ENCODE assay signal across 8 cellular contexts in genomic region chr17:77957215-77957868, GRCh38. TPM values are rescaled to one million over a fixed set of nuclear protein-coding genes. Genes with fewer than 3 reads are reported as not detected.
A peak's percentile ranks its signal among the peaks of the same experiment; 100 is the strongest.
DNase-seq lines count a peak whose midpoint lies in the region; ATAC-seq and TF ChIP-seq lines count a peak whose summit lies in the region.

No MANE protein-coding gene starts in this region.

- H3K27ac Mint-ChIP-seq in activated CD8-positive, alpha-beta memory T cell treated with anti-CD3 and anti-CD28 coated beads, Interleukin-2, amount 10 ng/mL, durations not matched to agents 7 days and 5 days = peak overlapping the region; percentile 73

- no peaks in the 10 kb centered on the region for H3K9me3 Mint-ChIP-seq in activated CD8-positive, alpha-beta memory T cell treated with anti-CD3 and anti-CD28 coated beads, Interleukin-2, amount 10 ng/mL, durations not matched to agents 7 days and 5 days (ENCODE audit: low read depth)

- H3K27ac ChIP-seq in urinary bladder (ENCODE audit: low read depth) (peak overlapping the region; percentile 61), Karpas-422 (ENCODE audit: low read length) (no peak overlapping the region)

- peaks cover 41% of the 10 kb centered on the region for H3K27me3 Mint-ChIP-seq in activated CD8-positive, alpha-beta memory T cell treated with anti-CD3 and anti-CD28 coated beads, Interleukin-2, amount 10 ng/mL, durations not matched to agents 7 days and 5 days

- CTCF ChIA-PET in activated CD8-positive, alpha-beta memory T cell treated with anti-CD3 and anti-CD28 coated beads, Interleukin-2, amount 10 ng/mL, durations not matched to agents 7 days and 5 days (lab: Charles Lee) = interaction anchor here (0.9 to 2.6 kb wide), 4 partner anchors 8 to 420 kb away, joined by 3 to 14 read pairs (median 8); no protein-coding TSS in a partner anchor

- peaks cover 7% of the 10 kb centered on the region for H3K36me3 Mint-ChIP-seq in activated CD8-positive, alpha-beta memory T cell treated with anti-CD3 and anti-CD28 coated beads, Interleukin-2, amount 10 ng/mL, durations not matched to agents 7 days and 5 days

- TF ChIP-seq CTCF in NB4 (IDR thresholded peaks at IDR 0.05; ENCODE audit: low read depth, low read length) = no peak
- no peak for TF ChIP-seq CTCF in cardiac fibroblast (IDR thresholded peaks at IDR 0.05; ENCODE audit: low read depth, low read length)

- H3K27me3 ChIP-seq in Karpas-422 (ENCODE audit: low read length) = no peaks in the 10 kb centered on the region

- peak overlapping the region; percentile 72 for H3K4me3 ChIP-seq in NB4 (ENCODE audit: low read depth, low read length)
- H3K4me3 ChIP-seq in cardiac fibroblast (replicated peaks in 1 of 2; ENCODE audit: low read depth in 2 of 2, low read length in 2 of 2) = peak overlapping the region; percentile 66
- peak overlapping the region; percentile 60 for H3K4me3 ChIP-seq in urinary bladder (ENCODE audit: low read depth, low read length)
- H3K4me3 ChIP-seq in Karpas-422 (ENCODE audit: low read length) = no peak overlapping the region

- no peak overlapping the region for H2AFZ ChIP-seq in Karpas-422 (ENCODE audit: low read length)

- H3K36me3 ChIP-seq in urinary bladder (ENCODE audit: insufficient read depth) (no peaks in the 10 kb centered on the region), Karpas-422 (ENCODE audit: insufficient read depth, low read length) (no peaks in the 10 kb centered on the region)

- H3K4me2 ChIP-seq in Karpas-422 (ENCODE audit: low read depth, low read length, poor library complexity, severe bottlenecking) = no peak overlapping the region

- DNase-seq in activated CD8-positive, alpha-beta memory T cell treated with anti-CD3 and anti-CD28 coated beads, Interleukin-2, amount 10 ng/mL, durations not matched to agents 7 days and 5 days = no peak
- DNase-seq in activated CD8-positive, alpha-beta memory T cell treated with anti-CD3 and anti-CD28 coated beads, Interleukin-2, amount 50 U/mL, for 48 hours = no peak
- DNase-seq in NB4 (ENCODE audit: low read depth) = peak; percentile 68
- peak; percentile 33 to 45 for DNase-seq in cardiac fibroblast (ENCODE audit: low read depth in 2 of 2)
- peak; percentile 7 to 14 for DNase-seq in lung microvascular endothelial cell (ENCODE audit: low read depth in 2 of 2)
- DNase-seq in HK-2 (ENCODE audit: unreplicated experiment) = no peak
- no peak for DNase-seq in Karpas-422

- WGBS in urinary bladder = 20% methylated on average over 25 of the region's 25 CpGs

- no peaks in the 10 kb centered on the region for H3K9me2 ChIP-seq in Karpas-422 (replicated peaks; ENCODE audit: insufficient read depth, low read length)

- H3K4me1 ChIP-seq in urinary bladder (ENCODE audit: insufficient read depth) = peaks cover 2% of the 10 kb centered on the region
- H3K4me1 ChIP-seq in Karpas-422 (ENCODE audit: low read length) = peaks cover 15% of the 10 kb centered on the region

- no peak for TF ChIP-seq POLR2A in NB4 (IDR thresholded peaks at IDR 0.05; ENCODE audit: extremely low read depth, insufficient read length)

- H3K9ac ChIP-seq in Karpas-422 (ENCODE audit: low read length) = no peak overlapping the region

- H3K4me3 Mint-ChIP-seq in activated CD8-positive, alpha-beta memory T cell treated with anti-CD3 and anti-CD28 coated beads, Interleukin-2, amount 10 ng/mL, durations not matched to agents 7 days and 5 days = peak overlapping the region; percentile 84

- no peak for ATAC-seq in activated CD8-positive, alpha-beta memory T cell treated with anti-CD3 and anti-CD28 coated beads, Interleukin-2, amount 10 ng/mL, durations not matched to agents 7 days and 5 days

- H3K9me3 ChIP-seq in Karpas-422 (ENCODE audit: low read length) = no peaks in the 10 kb centered on the region

- 0 out of 2 replicates have a peak, but pooled peaks cover 5% of the 10 kb centered on the region for H4K20me1 ChIP-seq in Karpas-422 (ENCODE audit: insufficient read depth, low read depth, low read length)

- no peaks in the 10 kb centered on the region for H3K79me2 ChIP-seq in Karpas-422 (ENCODE audit: low read length)

- peaks cover 31% of the 10 kb centered on the region for H3K4me1 Mint-ChIP-seq in activated CD8-positive, alpha-beta memory T cell treated with anti-CD3 and anti-CD28 coated beads, Interleukin-2, amount 10 ng/mL, durations not matched to agents 7 days and 5 days

RNA-seq across cellular contexts. Expression of gene TNRC6C, which starts 1.2 kb away (rescaled TPM):
- total RNA-seq in activated CD8-positive, alpha-beta memory T cell treated with anti-CD3 and anti-CD28 coated beads, Interleukin-2, amount 10 ng/mL, durations not matched to agents 7 days and 5 days = 10 to 100 TPM; 24.9 to 39.3 TPM
- total RNA-seq in lung microvascular endothelial cell (5.7 and 7.5 TPM in 2 replicates), urinary bladder (17.8 TPM)
- 7.1 TPM for polyA plus RNA-seq in urinary bladder
- total RNA-seq in Karpas-422 (2014; rRNA removed; shearing (Covaris generic); ENCODE audit: low replicate concordance) = not detected in 2 replicates

Comparison
In these comparisons a context has a peak if more than half of its experiments do, and no peak if none do; other contexts are left out.
1. DNase-seq: peak in NB4 (single experiment), cardiac fibroblast (2 of 2) and lung microvascular endothelial cell (2 of 2); none in activated CD8-positive, alpha-beta memory T cell treated with anti-CD3 and anti-CD28 coated beads, Interleukin-2, amount 10 ng/mL, durations not matched to agents 7 days and 5 days (single experiment), activated CD8-positive, alpha-beta memory T cell treated with anti-CD3 and anti-CD28 coated beads, Interleukin-2, amount 50 U/mL, for 48 hours (single experiment), HK-2 (single experiment) and Karpas-422 (single experiment).